ENCODE assay signal across 13 cellular contexts in genomic region chr7:68309806-68310205, GRCh38.
"Had no signal": no experiment of that assay in that cellular context is flagged by ENCODE, and none has a peak within 500 bp of the region (broad histone marks: within the 10 kb centered on the region; RNA-seq: fewer than 3 reads in every experiment).

No MANE protein-coding gene starts in this region.

- H3K9me3 ChIP-seq: tibial artery had no signal

- H3K4me3 ChIP-seq: neural progenitor cell, tibial artery had no signal

- H3K27me3 ChIP-seq: neural progenitor cell had no signal

- H3K27ac ChIP-seq: neural progenitor cell, tibial artery had no signal

- DNase-seq: activated CD4-positive, alpha-beta T cell treated with anti-CD3 and anti-CD28 coated beads, Interleukin-2, amount 50 U/mL, for 4 hours; activated CD4-positive, CD25-positive, alpha-beta regulatory T cell treated with anti-CD3 and anti-CD28 coated beads, Interleukin-2, amount 50 U/mL, for 72 hours; activated gamma-delta T cell; activated T-cell treated with anti-CD3 and anti-CD28 coated beads, Interleukin-2, amount 50 U/mL, for 72 hours; mesenchymal stem cell; naive thymus-derived CD4-positive, alpha-beta T cell; stimulated activated CD4-positive, alpha-beta T cell treated with anti-CD3 and anti-CD28 coated beads, Interleukin-12 subunit alpha, Interleukin-12 subunit beta, amount 100 ng/mL, for 4 hours; stimulated activated CD4-positive, alpha-beta T cell treated with anti-CD3 and anti-CD28 coated beads, Interleukin-1b, Interleukin-23, amount 100 ng/mL, for 48 hours; stimulated activated CD8-positive, alpha-beta memory T cell treated with anti-CD3 and anti-CD28 coated beads, Interleukin-4, amount 100 ng/mL, for 48 hours; stimulated activated naive CD4-positive, alpha-beta T cell; T1000; tibial artery had no signal

- H3K4me1 ChIP-seq: neural progenitor cell, tibial artery had no signal

- H3K36me3 ChIP-seq: neural progenitor cell, tibial artery had no signal
